Comparison of ENCODE assay signal across 14 cellular contexts in genomic region chr10:125661942-125662515, GRCh38. TPM values are rescaled to one million over a fixed set of nuclear protein-coding genes. Genes with fewer than 3 reads are reported as not detected.
DNase-seq lines count a peak whose midpoint lies in the region; ATAC-seq, FAIRE-seq and TF ChIP-seq lines count a peak whose summit lies in the region.
"Had no signal": no experiment of that assay in that cellular context is flagged by ENCODE, and none has a peak within 500 bp of the region (broad histone marks: within the 10 kb centered on the region; RNA-seq: fewer than 3 reads in every experiment).

No MANE protein-coding gene starts in this region.

- TF ChIP-seq EP300 in Ishikawa (IDR thresholded peaks at IDR 0.05; ENCODE audit: borderline replicate concordance) = peak; percentile 98

- ATAC-seq in GM19455 (IDR thresholded peaks at IDR 0.05; ENCODE audit: unreplicated experiment) (no peak), GM18861 (IDR thresholded peaks at IDR 0.05; ENCODE audit: unreplicated experiment) (no peak)
- ATAC-seq: activated CD8-positive, alpha-beta memory T cell treated with anti-CD3 and anti-CD28 coated beads, Interleukin-2, amount 10 ng/mL, durations not matched to agents 7 days and 5 days; lower lobe of right lung; T-cell had no signal

- no peak for FAIRE-seq in bronchial epithelial cell (lab: Jason Lieb, UNC)

- peaks cover 12% of the 10 kb centered on the region for H3K9me3 Mint-ChIP-seq in nephron
- H3K9me3 Mint-ChIP-seq: T-cell had no signal

- H3K4me3 Mint-ChIP-seq in nephron = no peak overlapping the region
- H3K4me3 Mint-ChIP-seq: activated CD8-positive, alpha-beta memory T cell treated with anti-CD3 and anti-CD28 coated beads, Interleukin-2, amount 10 ng/mL, durations not matched to agents 7 days and 5 days; T-cell had no signal

- peaks cover 10% of the 10 kb centered on the region for H3K27me3 Mint-ChIP-seq in nephron (ENCODE audit: low read depth)

- peak overlapping the region in 2 of 3 experiments; percentile 71 to 88 for H3K27ac Mint-ChIP-seq in nephron
- H3K27ac Mint-ChIP-seq: activated CD8-positive, alpha-beta memory T cell treated with anti-CD3 and anti-CD28 coated beads, Interleukin-2, amount 10 ng/mL, durations not matched to agents 7 days and 5 days; T-cell had no signal

- no peak overlapping the region for H3K4me3 ChIP-seq in bronchial epithelial cell (ENCODE audit: low read depth, low read length)
- H3K4me3 ChIP-seq: ascending aorta, lower lobe of right lung had no signal

- H3K36me3 Mint-ChIP-seq in nephron (ENCODE audit: low read depth) = no peaks in the 10 kb centered on the region
- H3K36me3 Mint-ChIP-seq: activated CD8-positive, alpha-beta memory T cell treated with anti-CD3 and anti-CD28 coated beads, Interleukin-2, amount 10 ng/mL, durations not matched to agents 7 days and 5 days; T-cell had no signal

- TF ChIP-seq CTCF in bronchial epithelial cell (IDR thresholded peaks at IDR 0.05; ENCODE audit: insufficient read depth, low read length, severe bottlenecking) = no peak
- TF ChIP-seq CTCF in nephron (IDR thresholded peaks at IDR 0.05; ENCODE audit: unreplicated experiment in 3 of 3) = no peak

- no peaks in the 10 kb centered on the region for H3K36me3 ChIP-seq in bronchial epithelial cell (ENCODE audit: control insufficient read depth, insufficient read depth, low read length)
- H3K36me3 ChIP-seq: ascending aorta, lower lobe of right lung had no signal

- H3K27me3 ChIP-seq in bronchial epithelial cell (ENCODE audit: control insufficient read depth, insufficient read depth, low read length) = no peaks in the 10 kb centered on the region
- H3K27me3 ChIP-seq: ascending aorta had no signal

- peak; percentile 22 for DNase-seq in Caki2 (ENCODE audit: low read depth)
- peak; percentile 85 for DNase-seq in bronchial epithelial cell (ENCODE audit: low read depth)
- no peak for DNase-seq in NCI-H446 (lab: John Stamatoyannopoulos, UW)
- DNase-seq in NCI-H1436 (lab: John Stamatoyannopoulos, UW) = no peak
- DNase-seq: activated CD8-positive, alpha-beta memory T cell treated with anti-CD3 and anti-CD28 coated beads, Interleukin-2, amount 10 ng/mL, durations not matched to agents 7 days and 5 days; foreskin melanocyte; lower lobe of right lung; NCI-H524 treated with DMSO at 0.1 percent for 48 hours; T-cell had no signal

- peaks cover 14% of the 10 kb centered on the region for H3K4me1 Mint-ChIP-seq in nephron
- H3K4me1 Mint-ChIP-seq: activated CD8-positive, alpha-beta memory T cell treated with anti-CD3 and anti-CD28 coated beads, Interleukin-2, amount 10 ng/mL, durations not matched to agents 7 days and 5 days; T-cell had no signal

- in situ Hi-C loops in Caki2 (cut with HindIII; ENCODE audit: low pct_unique_long_range_greater_than_20kb, low sequenced_read_pairs) = no loop called here

- peak; percentile 29; the same call in 1 of the 2 replicates for TF ChIP-seq RAD21 in Ishikawa (IDR thresholded peaks at IDR 0.05; ENCODE audit: low read depth)

TF ChIP-seq in Ishikawa, 13 proteins besides CTCF, POLR2A, EP300 and RAD21:
- TF ChIP-seq YY1 (IDR thresholded peaks at IDR 0.05; ENCODE audit: low read depth) (peak; percentile 65; the same call in 1 of the 2 replicates), TEAD4 (IDR thresholded peaks at IDR 0.05) (peak; percentile 96), TCF12 (IDR thresholded peaks at IDR 0.05; ENCODE audit: low read depth) (peak; percentile 96), FOXM1 (IDR thresholded peaks at IDR 0.05; ENCODE audit: borderline replicate concordance, low read depth) (peak; percentile 92), EGR1 (IDR thresholded peaks at IDR 0.05) (peak; percentile 44; the same call in 1 of the 2 replicates), MAX (IDR thresholded peaks at IDR 0.05) (peak; percentile 67), TAF1 (IDR thresholded peaks at IDR 0.05; ENCODE audit: low read depth) (no peak; the same call in none of the 2 replicates), CREB1 (IDR thresholded peaks at IDR 0.05; ENCODE audit: low read depth) (0 out of 2 replicates have a peak, but pooled peaks have one; percentile 46), ZBTB7A (IDR thresholded peaks at IDR 0.05; ENCODE audit: low read depth) (no peak; the same call in 1 of the 2 replicates), NFIC (IDR thresholded peaks at IDR 0.05) (peak; percentile 98), REST (IDR thresholded peaks at IDR 0.05; ENCODE audit: low read depth) (peak; percentile 29; the same call in 1 of the 2 replicates), USF1 (IDR thresholded peaks at IDR 0.05) (peak; percentile 25; the same call in 1 of the 2 replicates), CEBPB (IDR thresholded peaks at IDR 0.05) (peak; percentile 55; the same call in 1 of the 2 replicates)

RNA-seq across cellular contexts. Expression of gene TEX36, which starts 20.9 kb away (rescaled TPM):
- not detected in 2 replicates for total RNA-seq in Caki2 (2014; rRNA removed; shearing (Covaris generic); ENCODE audit: low replicate concordance)
- total RNA-seq in bronchial epithelial cell = not detected in 2 replicates
- total RNA-seq: activated CD8-positive, alpha-beta memory T cell treated with anti-CD3 and anti-CD28 coated beads, Interleukin-2, amount 10 ng/mL, durations not matched to agents 7 days and 5 days; ascending aorta; lower lobe of right lung; T-cell had no signal

RNA-seq across cellular contexts. Expression of gene EDRF1, which starts 57.5 kb away (rescaled TPM):
- total RNA-seq in Caki2 (2014; rRNA removed; shearing (Covaris generic); ENCODE audit: low replicate concordance) = 11.0 and 11.6 TPM in 2 replicates
- 13.4 and 15.5 TPM in 2 replicates for total RNA-seq in bronchial epithelial cell

Comparison
In these comparisons a context has a peak if more than half of its experiments do, and no peak if none do; other contexts are left out.
1. DNase-seq: peak in Caki2 (single experiment) and bronchial epithelial cell (single experiment); none in NCI-H446 (0 of 2) and NCI-H1436 (single experiment).